Comparison of ENCODE assay signal across 14 cellular contexts in genomic region chr11:45259607-45260006, GRCh38. TPM values are rescaled to one million over a fixed set of nuclear protein-coding genes. Genes with fewer than 3 reads are reported as not detected.
DNase-seq lines count a peak whose midpoint lies in the region; ATAC-seq and TF ChIP-seq lines count a peak whose summit lies in the region.
"Had no signal": no experiment of that assay in that cellular context is flagged by ENCODE, and none has a peak within 500 bp of the region (broad histone marks: within the 10 kb centered on the region; RNA-seq: fewer than 3 reads in every experiment).

No MANE protein-coding gene starts in this region.

- no peaks in the 10 kb centered on the region; a peak in 1 of 4 replicates for H3K4me1 ChIP-seq in SK-N-SH (ENCODE audit: control insufficient read depth in 1 of 2, insufficient read depth in 2 of 2, low read depth in 1 of 2, low read length in 1 of 2)
- peaks cover 3 to 9% (median 7%) of the 10 kb centered on the region in 4 donors for H3K4me1 ChIP-seq in transverse colon
- H3K4me1 ChIP-seq: spleen had no signal

- peak overlapping the region in 1 of 2 experiments; percentile 10; a peak in 2 of 4 replicates for H3K27ac ChIP-seq in SK-N-SH (ENCODE audit: low read depth in 2 of 2, low read length in 1 of 2)
- peak overlapping the region in 1 of 4 donors; percentile 57 for H3K27ac ChIP-seq in transverse colon
- H3K27ac ChIP-seq: HL-60, neutrophil, SK-N-MC, spleen had no signal

- H3K27me3 Mint-ChIP-seq in HFFc6 (ENCODE audit: insufficient read depth) = peaks cover 13% of the 10 kb centered on the region

- H3F3A ChIP-seq in SK-N-SH (replicated peaks; ENCODE audit: insufficient read depth) = peaks cover 8% of the 10 kb centered on the region

- H3K4me1 Mint-ChIP-seq in HFFc6 (ENCODE audit: low read depth) = peaks cover 19% of the 10 kb centered on the region
- H3K4me1 Mint-ChIP-seq: activated B cell treated with CpG ODN at 0.5 μM for 24 hours had no signal

- no peak overlapping the region for H3K4me3 ChIP-seq in SK-N-SH (ENCODE audit: low read depth in 2 of 2, low read length in 1 of 2)
- H3K4me3 ChIP-seq in transverse colon = no peak overlapping the region
- H3K4me3 ChIP-seq: SK-N-MC, spleen had no signal

- H3K9me2 ChIP-seq in SK-N-SH = no peaks in the 10 kb centered on the region

- no peaks in the 10 kb centered on the region for H4K20me1 ChIP-seq in SK-N-SH (ENCODE audit: insufficient read depth)

- H3K4me3 Mint-ChIP-seq in HFFc6 = no peak overlapping the region
- H3K4me3 Mint-ChIP-seq: activated B cell treated with CpG ODN at 0.5 μM for 24 hours had no signal

- H3K27me3 ChIP-seq in SK-N-SH (ENCODE audit: insufficient read depth) = no peaks in the 10 kb centered on the region
- no peaks in the 10 kb centered on the region for H3K27me3 ChIP-seq in transverse colon

- intact Hi-C loops in transverse colon (cut with DNase I; ENCODE audit: low total_unique reads) = no loop called here

- H3K4me2 ChIP-seq in SK-N-SH = peak overlapping the region; percentile 48

- H3K79me2 ChIP-seq in SK-N-SH (ENCODE audit: insufficient read depth) = no peaks in the 10 kb centered on the region

- POLR2A ChIA-PET in SK-N-SH (lab: Yijun Ruan, JAX) = no interaction called here

- in situ Hi-C loops in transverse colon (cut with MboI; ENCODE audit: low pct_ligation_motif_present in 1 of 4, low pct_unique_long_range_greater_than_20kb in 1 of 4, low sequenced_read_pairs in 3 of 4) = no loop called here

- TF ChIP-seq POLR2A in transverse colon (IDR thresholded peaks at IDR 0.05) = no peak

- H3K27ac Mint-ChIP-seq in HFFc6 = no peak overlapping the region
- H3K27ac Mint-ChIP-seq: activated B cell treated with CpG ODN at 0.5 μM for 24 hours had no signal

- H3K36me3 ChIP-seq in SK-N-SH (replicated peaks in 1 of 2; ENCODE audit: control insufficient read depth in 1 of 2, insufficient read depth in 2 of 2, low read length in 1 of 2) = no peaks in the 10 kb centered on the region
- H3K36me3 ChIP-seq in transverse colon = no peaks in the 10 kb centered on the region
- H3K36me3 ChIP-seq: neutrophil, spleen had no signal

- H3K36me3 Mint-ChIP-seq in HFFc6 (ENCODE audit: low read depth) = no peaks in the 10 kb centered on the region

- CTCF ChIA-PET in SK-N-SH (lab: Yijun Ruan, JAX) = interaction anchor here (0.8 to 2.3 kb wide), 2 partner anchors 26 to 112 kb away, joined by 3 to 10 read pairs; no protein-coding TSS in a partner anchor

- no peak for ATAC-seq in HG02588 (IDR thresholded peaks at IDR 0.05; ENCODE audit: unreplicated experiment)
- ATAC-seq in stimulated activated naive CD8-positive, alpha-beta T cell treated with anti-CD3 and anti-CD28 coated beads, Interleukin-15, Interleukin-2, amounts not matched to agents 100 U/mL and 50 U/mL, for 24 hours = no peak

- no peak for TF ChIP-seq RAD21 in SK-N-SH (IDR thresholded peaks at IDR 0.05; ENCODE audit: low read length)

- TF ChIP-seq EP300 in SK-N-SH (IDR thresholded peaks at IDR 0.05; ENCODE audit: borderline replicate concordance in 1 of 2, low read depth in 1 of 2, low read length in 1 of 2) = no peak
- TF ChIP-seq EP300 in transverse colon (IDR thresholded peaks at IDR 0.05; ENCODE audit: low read depth) = no peak

- H3K9me3 Mint-ChIP-seq in HFFc6 = no peaks in the 10 kb centered on the region
- H3K9me3 Mint-ChIP-seq: activated B cell treated with CpG ODN at 0.5 μM for 24 hours had no signal

- WGBS in SK-N-SH (ENCODE audit: low lambda C conversion rate) = 33% methylated on average over 3 of the region's 3 CpGs
- WGBS in transverse colon (ENCODE audit: low coverage in 1 of 2), 2 donors = 59 to 100% methylated on average over 1 to 3 of the region's 3 CpGs

- no peak overlapping the region for H3K9ac ChIP-seq in SK-N-SH

- DNase-seq in HFFc6 (peak; percentile 42), SK-N-SH (no peak), glomerular visceral epithelial cell (ENCODE audit: extremely low spot score) (peak; percentile 78), transverse colon (peak; percentile 81), NOMO-1 (lab: John Stamatoyannopoulos, UW; ENCODE audit: unreplicated experiment in 2 of 2) (no peak)
- no peak for DNase-seq in stimulated activated naive CD8-positive, alpha-beta T cell treated with anti-CD3 and anti-CD28 coated beads, Interleukin-15, Interleukin-2, amounts not matched to agents 100 U/mL and 50 U/mL, for 24 hours
- DNase-seq: activated B cell treated with CpG ODN at 0.5 μM for 24 hours, NCI-H1105, NCI-H524, spleen had no signal

- TF ChIP-seq CTCF in HFFc6 (IDR thresholded peaks at IDR 0.05) = no peak
- TF ChIP-seq CTCF in SK-N-SH (IDR thresholded peaks at IDR 0.05) = no peak
- no peak for TF ChIP-seq CTCF in transverse colon (IDR thresholded peaks at IDR 0.05)

- H2AFZ ChIP-seq in SK-N-SH (ENCODE audit: low read depth) = no peak overlapping the region

- no peaks in the 10 kb centered on the region for H3K9me3 ChIP-seq in SK-N-SH
- no peaks in the 10 kb centered on the region for H3K9me3 ChIP-seq in transverse colon
- H3K9me3 ChIP-seq: neutrophil, spleen had no signal

TF ChIP-seq in SK-N-SH, 30 proteins besides CTCF, POLR2A, EP300 and RAD21:
- TF ChIP-seq FOSL2 (IDR thresholded peaks at IDR 0.05; ENCODE audit: borderline replicate concordance, low read depth) (peak; percentile 15; the same call in 1 of the 2 replicates), TEAD4 (IDR thresholded peaks at IDR 0.05; ENCODE audit: borderline replicate concordance, insufficient read depth) (no peak)
TF ChIP-seq in SK-N-SH: peak in this region for 1.

RNA-seq across cellular contexts. Expression of gene SYT13, which starts 26.5 kb away (rescaled TPM):
- not detected for total RNA-seq in HFFc6 (2021; fragmentation: NEBNext Ultra II Directional; extraction: Animal tissue kit (Norgen Biotek cat#: 25700))
- polyA plus RNA-seq in SK-N-SH (2012; rRNA removed) = not detected in 2 replicates
- 0.01 TPM in 2 replicates for polyA plus RNA-seq in SK-N-SH (2012; cell fraction: cytosol; rRNA removed)
- polyA plus RNA-seq in SK-N-SH (2012; cell fraction: nucleus; rRNA removed) = not detected in 2 replicates
- 10 to 100 TPM; 10.5 to 28.6 (median 23.4) TPM for total RNA-seq in transverse colon
- total RNA-seq: activated B cell treated with CpG ODN at 0.5 μM for 24 hours had no signal

Comparison
In these comparisons a context has a peak if more than half of its experiments do, and no peak if none do; other contexts are left out.
1. DNase-seq: peak in HFFc6 (single experiment), glomerular visceral epithelial cell (single experiment) and transverse colon (single experiment); none in SK-N-SH (single experiment), NOMO-1 (0 of 2) and stimulated activated naive CD8-positive, alpha-beta T cell treated with anti-CD3 and anti-CD28 coated beads, Interleukin-15, Interleukin-2, amounts not matched to agents 100 U/mL and 50 U/mL, for 24 hours (single experiment).
2. RNA of gene SYT13, which starts 26.5 kb away (total RNA-seq): 10.5 to 28.6 TPM in transverse colon; not detected in HFFc6; every median in the first group is over 10 times any median in the second.